In the genomic region with DNA sequence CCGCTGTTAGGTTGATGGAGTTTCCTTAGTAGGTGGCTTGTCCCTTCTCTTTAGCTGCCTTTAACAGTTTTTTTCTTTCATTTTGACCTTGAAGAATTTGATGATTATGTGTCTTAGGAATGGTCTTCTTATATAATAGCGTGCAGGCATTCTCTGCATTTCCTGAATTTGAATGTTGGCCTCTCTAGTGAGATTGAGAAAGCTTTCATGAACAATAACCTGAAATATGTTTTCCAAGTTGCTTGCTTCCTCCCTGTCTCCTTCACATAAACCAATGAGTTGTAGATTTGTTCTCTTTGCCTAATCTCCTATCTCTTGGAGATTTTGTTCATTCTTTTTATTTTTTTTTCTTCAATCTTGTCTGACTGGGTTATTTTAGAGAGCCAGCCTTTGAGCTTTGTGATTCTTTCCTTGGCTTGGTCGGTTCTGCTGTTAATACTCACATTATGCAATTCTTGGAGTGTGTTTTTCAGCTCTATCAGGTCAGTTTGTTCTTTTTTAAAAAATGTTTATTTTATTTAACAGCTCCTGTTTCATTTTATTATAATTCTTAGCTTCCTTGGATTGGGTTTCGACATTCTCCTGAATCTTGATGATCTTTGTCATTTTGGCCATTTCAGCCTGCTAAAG, we compare ENCODE assay signal across 23 cellular contexts.
A peak's percentile ranks its signal among the peaks of the same experiment; 100 is the strongest.
DNase-seq lines count a peak whose midpoint lies in the region; ATAC-seq, FAIRE-seq and TF ChIP-seq lines count a peak whose summit lies in the region.
"Had no signal": no experiment of that assay in that cellular context is flagged by ENCODE, and none has a peak within 500 bp of the region (broad histone marks: within the 10 kb centered on the region; RNA-seq: fewer than 3 reads in every experiment).

No MANE protein-coding gene starts in this region.

- TF ChIP-seq CTCF in astrocyte (IDR thresholded peaks at IDR 0.05; ENCODE audit: insufficient read depth, low read depth, low read length) (no peak), stomach (IDR thresholded peaks at IDR 0.05) (no peak), osteoblast (IDR thresholded peaks at IDR 0.05; ENCODE audit: extremely low read depth, low read depth, low read length) (no peak), body of pancreas (IDR thresholded peaks at IDR 0.05) (no peak)

- H3K9me3 Mint-ChIP-seq in astrocyte (ENCODE audit: unreplicated experiment), result peaks cover 4% of the 10 kb centered on the region

- intact Hi-C loops in left cardiac atrium (cut with DNase I) (no loop called here), stomach (cut with DNase I; ENCODE audit: low total_unique reads) (no loop called here), body of pancreas (cut with DNase I) (no loop called here)

- peak overlapping the region; percentile 79 for H3K27ac Mint-ChIP-seq in astrocyte (ENCODE audit: unreplicated experiment)
- H3K27ac Mint-ChIP-seq: activated CD4-positive, alpha-beta T cell treated with anti-CD3 and anti-CD28 coated beads, Interleukin-2, amount 10 ng/mL, durations not matched to agents 7 days and 5 days; CD4-positive, CD25-positive, alpha-beta regulatory T cell; memory B cell; natural killer cell treated with Interleukin-12 subunit alpha and Interleukin-12 subunit beta and Interleukin-15 and Interleukin-18, amount 100 ng/mL, for 72 hours had no signal

- DNase-seq in ELR (ENCODE audit: low read depth) (peak; percentile 63), astrocyte (ENCODE audit: low read depth) (peak; percentile 12), left cardiac atrium (no peak), stomach (no peak), osteoblast (ENCODE audit: insufficient read length, low spot score, missing footprints) (no peak), body of pancreas (no peak)
- DNase-seq: activated CD4-positive, alpha-beta T cell treated with anti-CD3 and anti-CD28 coated beads, Interleukin-2, amount 10 ng/mL, durations not matched to agents 7 days and 5 days; activated gamma-delta T cell; CD4-positive, CD25-positive, alpha-beta regulatory T cell; colonic mucosa; MG63; NCI-H187; RPMI8226 had no signal

- TF ChIP-seq EP300 in stomach (IDR thresholded peaks at IDR 0.05), result no peak

- no peak overlapping the region for H2AFZ ChIP-seq in astrocyte (ENCODE audit: low read depth, low read length)
- no peak overlapping the region for H2AFZ ChIP-seq in osteoblast (ENCODE audit: low read length)

- H3K9me3 ChIP-seq in astrocyte (ENCODE audit: insufficient read depth, low read depth, low read length) (peaks cover 5% of the 10 kb centered on the region), stomach (peaks cover 0 to 8% (median 6%) of the 10 kb centered on the region in 4 donors), osteoblast (ENCODE audit: low read depth, low read length) (peaks cover 4% of the 10 kb centered on the region), body of pancreas (peaks cover 0 to 4% (median 0%) of the 10 kb centered on the region in 3 donors)
- H3K9me3 ChIP-seq: colonic mucosa, MG63, thoracic aorta had no signal

- no peak overlapping the region for H3K9ac ChIP-seq in astrocyte (ENCODE audit: low read length)

- H3K36me3 Mint-ChIP-seq in astrocyte (ENCODE audit: low read depth, unreplicated experiment), result no peaks in the 10 kb centered on the region
- H3K36me3 Mint-ChIP-seq: CD4-positive, CD25-positive, alpha-beta regulatory T cell; memory B cell had no signal

- H3K4me3 Mint-ChIP-seq in astrocyte (ENCODE audit: unreplicated experiment), result no peak overlapping the region
- H3K4me3 Mint-ChIP-seq: activated CD4-positive, alpha-beta T cell treated with anti-CD3 and anti-CD28 coated beads, Interleukin-2, amount 10 ng/mL, durations not matched to agents 7 days and 5 days; CD4-positive, CD25-positive, alpha-beta regulatory T cell; memory B cell; natural killer cell treated with Interleukin-12 subunit alpha and Interleukin-12 subunit beta and Interleukin-15 and Interleukin-18, amount 100 ng/mL, for 72 hours had no signal

- no peaks in the 10 kb centered on the region for H3K27me3 ChIP-seq in astrocyte (ENCODE audit: insufficient read depth, low read length)
- H3K27me3 ChIP-seq in stomach, result no peaks in the 10 kb centered on the region
- H3K27me3 ChIP-seq in osteoblast (ENCODE audit: insufficient read depth, low read length), result no peaks in the 10 kb centered on the region
- no peaks in the 10 kb centered on the region for H3K27me3 ChIP-seq in body of pancreas
- H3K27me3 ChIP-seq: colonic mucosa, MG63 had no signal

- TF ChIP-seq POLR2A in stomach (IDR thresholded peaks at IDR 0.05) (no peak), body of pancreas (IDR thresholded peaks at IDR 0.05) (no peak)

- H3K4me2 ChIP-seq in astrocyte (ENCODE audit: low read length) (no peak overlapping the region), osteoblast (ENCODE audit: insufficient read depth, low read length) (no peak overlapping the region)

- no peaks in the 10 kb centered on the region for H4K20me1 ChIP-seq in astrocyte (ENCODE audit: insufficient read depth, low read length)
- H4K20me1 ChIP-seq in osteoblast (ENCODE audit: insufficient read depth, low read length), result no peaks in the 10 kb centered on the region

- 53 to 62% (median 55%) methylated on average over 4 of the region's 4 CpGs for WGBS in stomach, 5 donors
- 63 to 67% methylated on average over 4 of the region's 4 CpGs for WGBS in body of pancreas, 2 donors

- no peaks in the 10 kb centered on the region for H3K4me1 ChIP-seq in astrocyte (ENCODE audit: insufficient read depth, low read length)
- no peaks in the 10 kb centered on the region for H3K4me1 ChIP-seq in stomach
- no peaks in the 10 kb centered on the region for H3K4me1 ChIP-seq in osteoblast (ENCODE audit: insufficient read depth, low read length)
- no peaks in the 10 kb centered on the region for H3K4me1 ChIP-seq in body of pancreas
- H3K4me1 ChIP-seq: colonic mucosa had no signal

- FAIRE-seq in astrocyte (lab: Jason Lieb, UNC), result no peak
- FAIRE-seq: H1, islet of Langerhans, TTC549 had no signal

- H3K79me2 ChIP-seq in astrocyte (ENCODE audit: insufficient read depth, low read length) (no peaks in the 10 kb centered on the region), osteoblast (ENCODE audit: insufficient read depth, low read length) (no peaks in the 10 kb centered on the region)

- no peaks in the 10 kb centered on the region for H3K36me3 ChIP-seq in astrocyte (ENCODE audit: insufficient read depth, low read length)
- H3K36me3 ChIP-seq in stomach, result no peaks in the 10 kb centered on the region
- H3K36me3 ChIP-seq in osteoblast (ENCODE audit: insufficient read depth, low read length), result no peaks in the 10 kb centered on the region
- no peaks in the 10 kb centered on the region for H3K36me3 ChIP-seq in body of pancreas (replicated peaks in 1 of 2; ENCODE audit: insufficient read depth in 1 of 2, low read depth in 2 of 2)
- H3K36me3 ChIP-seq: colonic mucosa, MG63, thoracic aorta had no signal

- H3K4me3 ChIP-seq in astrocyte (ENCODE audit: insufficient read depth, low read depth, low read length), result no peak overlapping the region
- H3K4me3 ChIP-seq in stomach, result no peak overlapping the region
- no peak overlapping the region for H3K4me3 ChIP-seq in osteoblast (ENCODE audit: insufficient read depth, low read length)
- H3K4me3 ChIP-seq in body of pancreas, result no peak overlapping the region
- H3K4me3 ChIP-seq: colonic mucosa, MG63, thoracic aorta had no signal

- H3K4me1 Mint-ChIP-seq in astrocyte (ENCODE audit: low read depth, unreplicated experiment), result peaks cover 16% of the 10 kb centered on the region
- H3K4me1 Mint-ChIP-seq: activated CD4-positive, alpha-beta T cell treated with anti-CD3 and anti-CD28 coated beads, Interleukin-2, amount 10 ng/mL, durations not matched to agents 7 days and 5 days; memory B cell had no signal

- H3K27ac ChIP-seq in astrocyte (ENCODE audit: low read depth, low read length) (no peak overlapping the region), stomach (peak overlapping the region in 3 of 5 donors; percentile 50 to 68 (median 64)), osteoblast (ENCODE audit: low read depth, low read length) (no peak overlapping the region), body of pancreas (no peak overlapping the region)
- H3K27ac ChIP-seq: colonic mucosa, epithelial cell of prostate, thoracic aorta had no signal

- ATAC-seq in left cardiac atrium, result peak; percentile 39 to 68
- ATAC-seq in GM18873 (IDR thresholded peaks at IDR 0.05; ENCODE audit: low FRiP score, unreplicated experiment), result no peak
- no peak for ATAC-seq in body of pancreas
- ATAC-seq in GM21381 (IDR thresholded peaks at IDR 0.05; ENCODE audit: unreplicated experiment), result no peak
- ATAC-seq: natural killer cell treated with Interleukin-12 subunit alpha and Interleukin-12 subunit beta and Interleukin-15 and Interleukin-18, amount 100 ng/mL, for 72 hours had no signal

- no peaks in the 10 kb centered on the region for H3K27me3 Mint-ChIP-seq in astrocyte (ENCODE audit: low read depth, unreplicated experiment)
- H3K27me3 Mint-ChIP-seq: activated CD4-positive, alpha-beta T cell treated with anti-CD3 and anti-CD28 coated beads, Interleukin-2, amount 10 ng/mL, durations not matched to agents 7 days and 5 days; CD4-positive, CD25-positive, alpha-beta regulatory T cell; memory B cell; natural killer cell treated with Interleukin-12 subunit alpha and Interleukin-12 subunit beta and Interleukin-15 and Interleukin-18, amount 100 ng/mL, for 72 hours; progenitor cell of endocrine pancreas had no signal

Comparison
In these comparisons a context has a peak if more than half of its experiments do, and no peak if none do; other contexts are left out.
1. DNase-seq: peak in ELR (single experiment) and astrocyte (single experiment); none in left cardiac atrium (single experiment), stomach (single experiment), osteoblast (single experiment) and body of pancreas (0 of 4).
2. H3K27ac ChIP-seq: peak in stomach (3 of 5); none in astrocyte (single experiment), osteoblast (single experiment) and body of pancreas (0 of 4).
3. ATAC-seq: peak in left cardiac atrium (2 of 2); none in GM18873 (single experiment), body of pancreas (single experiment) and GM21381 (single experiment).